25 cellular contexts compared by ENCODE assay signal in genomic region chr3:79572930-79573329, GRCh38.
"Had no signal": no experiment of that assay in that cellular context is flagged by ENCODE, and none has a peak within 500 bp of the region (broad histone marks: within the 10 kb centered on the region; RNA-seq: fewer than 3 reads in every experiment).

No MANE protein-coding gene starts in this region.

- H3K27me3 ChIP-seq: colonic mucosa, dorsolateral prefrontal cortex, esophagus muscularis mucosa, esophagus squamous epithelium, foreskin keratinocyte, gastrocnemius medialis, gastroesophageal sphincter, heart left ventricle, heart right ventricle had no signal

- FAIRE-seq: colon, endothelial cell of umbilical vein had no signal

- H3K4me1 ChIP-seq: colonic mucosa, esophagus muscularis mucosa, esophagus squamous epithelium, foreskin keratinocyte, gastrocnemius medialis, gastroesophageal sphincter, heart left ventricle, heart right ventricle had no signal

- H3K4me3 ChIP-seq: colonic mucosa, coronary artery, dorsolateral prefrontal cortex, esophagus muscularis mucosa, esophagus squamous epithelium, gastrocnemius medialis, gastroesophageal sphincter, heart left ventricle, heart right ventricle had no signal

- DNase-seq: colonic mucosa; cortex of kidney; dermis blood vessel endothelial cell; dorsolateral prefrontal cortex; effector CD4-positive, alpha-beta T cell; effector CD8-positive, alpha-beta T cell; effector memory CD4-positive, alpha-beta T cell; effector memory CD8-positive, alpha-beta T cell; endodermal cell; erythroblast; esophagus squamous epithelium; foreskin fibroblast; foreskin keratinocyte; foreskin melanocyte; gastrocnemius medialis; glutamatergic neuron; heart left ventricle; heart right ventricle had no signal

- H3K27ac ChIP-seq: colonic mucosa, coronary artery, dorsolateral prefrontal cortex, epithelial cell of prostate, esophagus muscularis mucosa, esophagus squamous epithelium, foreskin keratinocyte, gastrocnemius medialis, gastroesophageal sphincter, heart left ventricle, heart right ventricle had no signal

- H3K9me3 ChIP-seq: colonic mucosa, esophagus muscularis mucosa, esophagus squamous epithelium, gastrocnemius medialis, gastroesophageal sphincter, heart left ventricle, heart right ventricle had no signal

- ATAC-seq: effector memory CD8-positive, alpha-beta T cell; esophagus mucosa; foreskin keratinocyte; gastrocnemius medialis; gastroesophageal sphincter; heart left ventricle; heart right ventricle had no signal

- H3K36me3 ChIP-seq: colonic mucosa, esophagus muscularis mucosa, esophagus squamous epithelium, gastrocnemius medialis, gastroesophageal sphincter, heart left ventricle, heart right ventricle had no signal
